Comparison of ENCODE assay signal across 25 cellular contexts in genomic region chr4:20889901-20890300, GRCh38.
"Had no signal": no experiment of that assay in that cellular context is flagged by ENCODE, and none has a peak within 500 bp of the region (broad histone marks: within the 10 kb centered on the region; RNA-seq: fewer than 3 reads in every experiment).

No MANE protein-coding gene starts in this region.

- H3K36me3 Mint-ChIP-seq: mesothelial cell of epicardium; naive B cell; stimulated activated effector memory CD8-positive, alpha-beta T cell treated with anti-CD3 and anti-CD28 coated beads, Interleukin-12 subunit alpha, Interleukin-12 subunit beta, amount 100 ng/mL, for 72 hours; type B pancreatic cell had no signal

- H3K27me3 Mint-ChIP-seq: naive B cell; natural killer cell treated with Interleukin-12 subunit alpha and Interleukin-12 subunit beta and Interleukin-15 and Interleukin-18, amount 100 ng/mL, for 72 hours; type B pancreatic cell had no signal

- H3K9me3 ChIP-seq: left lung, mucosa of descending colon, psoas muscle, thyroid gland had no signal

- H3K4me1 Mint-ChIP-seq: mesothelial cell of epicardium; naive B cell; stimulated activated effector memory CD8-positive, alpha-beta T cell treated with anti-CD3 and anti-CD28 coated beads, Interleukin-12 subunit alpha, Interleukin-12 subunit beta, amount 100 ng/mL, for 72 hours had no signal

- H3K27me3 ChIP-seq: dorsolateral prefrontal cortex, foreskin keratinocyte, left lung, sigmoid colon, stomach, thyroid gland had no signal

- ATAC-seq: foreskin keratinocyte; heart right ventricle; left cardiac atrium; left lung; mucosa of descending colon; natural killer cell treated with Interleukin-12 subunit alpha and Interleukin-12 subunit beta and Interleukin-15 and Interleukin-18, amount 100 ng/mL, for 72 hours; psoas muscle; right cardiac atrium; stimulated activated effector memory CD8-positive, alpha-beta T cell treated with anti-CD3 and anti-CD28 coated beads, Interleukin-12 subunit alpha, Interleukin-12 subunit beta, amount 100 ng/mL, for 72 hours had no signal

- H3K36me3 ChIP-seq: heart right ventricle, left lung, sigmoid colon, stomach, thyroid gland had no signal

- H3K27ac Mint-ChIP-seq: mesothelial cell of epicardium; natural killer cell treated with Interleukin-12 subunit alpha and Interleukin-12 subunit beta and Interleukin-15 and Interleukin-18, amount 100 ng/mL, for 72 hours; stimulated activated effector memory CD8-positive, alpha-beta T cell treated with anti-CD3 and anti-CD28 coated beads, Interleukin-12 subunit alpha, Interleukin-12 subunit beta, amount 100 ng/mL, for 72 hours; type B pancreatic cell had no signal

- H3K4me1 ChIP-seq: foreskin keratinocyte, heart right ventricle, left lung, psoas muscle, stomach, thyroid gland had no signal

- H3K27ac ChIP-seq: dorsolateral prefrontal cortex, foreskin keratinocyte, heart right ventricle, left lung, psoas muscle, sigmoid colon, stomach, thyroid gland had no signal

- H3K9me3 Mint-ChIP-seq: type B pancreatic cell had no signal

- H3K4me3 Mint-ChIP-seq: mesothelial cell of epicardium; naive B cell; natural killer cell treated with Interleukin-12 subunit alpha and Interleukin-12 subunit beta and Interleukin-15 and Interleukin-18, amount 100 ng/mL, for 72 hours; stimulated activated effector memory CD8-positive, alpha-beta T cell treated with anti-CD3 and anti-CD28 coated beads, Interleukin-12 subunit alpha, Interleukin-12 subunit beta, amount 100 ng/mL, for 72 hours; type B pancreatic cell had no signal

- H3K4me3 ChIP-seq: dorsolateral prefrontal cortex, heart right ventricle, left lung, mucosa of descending colon, psoas muscle, sigmoid colon, stomach, thyroid gland had no signal

- DNase-seq: dorsolateral prefrontal cortex; effector CD4-positive, alpha-beta T cell; foreskin keratinocyte; glutamatergic neuron; heart right ventricle; hippocampal formation; left cardiac atrium; left lung; mesenchymal stem cell; mucosa of descending colon; naive B cell; nucleus accumbens; posterior cingulate gyrus; psoas muscle; right cardiac atrium; sigmoid colon; stimulated activated CD4-positive, alpha-beta T cell treated with anti-CD3 and anti-CD28 coated beads, Interleukin-2, amount 100 ng/mL, for 24 hours; stimulated activated CD4-positive, alpha-beta T cell treated with anti-CD3 and anti-CD28 coated beads, Interleukin-4, amount 100 ng/mL, for 24 hours; stimulated activated naive CD4-positive, alpha-beta T cell treated with Interleukin-2 at 50 U/mL for 16 hours; stomach; thyroid gland had no signal
